In the genomic region with DNA sequence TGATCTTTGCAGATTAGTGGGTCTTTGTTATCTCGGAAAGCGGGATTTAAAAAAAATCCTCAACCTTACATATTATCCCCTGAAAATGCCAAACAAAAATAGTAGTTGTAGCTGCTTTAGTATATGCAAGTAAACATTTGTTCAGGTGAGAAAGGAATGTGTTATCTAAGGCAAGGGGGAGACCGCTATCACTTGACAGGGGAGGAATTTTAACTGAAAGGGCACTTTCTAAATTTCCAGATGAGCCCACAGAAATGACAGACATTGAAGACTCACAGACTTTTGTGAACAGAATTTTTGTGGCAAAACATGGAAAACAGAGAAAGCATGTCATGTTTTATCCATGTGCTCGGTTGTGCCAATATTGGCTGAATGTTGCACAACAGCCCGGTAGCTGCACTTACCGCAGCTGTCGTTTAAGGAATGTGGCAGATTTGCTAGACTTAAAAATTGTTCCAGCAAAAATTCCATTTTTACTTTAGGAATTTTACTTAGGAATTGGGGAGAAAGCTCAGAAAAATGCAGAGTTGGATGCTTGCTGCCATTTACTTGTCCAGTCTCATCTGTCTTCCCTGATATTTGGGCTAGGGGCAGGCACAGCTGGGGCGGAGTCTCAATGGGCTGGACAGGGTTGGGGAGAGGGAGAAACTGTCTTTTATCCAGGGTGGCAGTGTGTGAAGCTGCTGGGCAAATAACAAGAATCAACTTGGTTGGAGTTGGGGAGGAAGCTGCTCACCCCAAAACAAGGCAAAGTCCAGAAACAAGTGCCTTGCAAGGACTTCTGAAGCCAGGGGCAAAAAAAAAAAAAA, we compare ENCODE assay signal across 10 cellular contexts.
A peak's percentile ranks its signal among the peaks of the same experiment; 100 is the strongest.
DNase-seq lines count a peak whose midpoint lies in the region; FAIRE-seq and TF ChIP-seq lines count a peak whose summit lies in the region.
"Had no signal": no experiment of that assay in that cellular context is flagged by ENCODE, and none has a peak within 500 bp of the region (broad histone marks: within the 10 kb centered on the region; RNA-seq: fewer than 3 reads in every experiment).

No MANE protein-coding gene starts in this region.

- H3K27ac ChIP-seq in astrocyte (ENCODE audit: low read depth, low read length): peak overlapping the region; percentile 26

- H3K9ac ChIP-seq in astrocyte (ENCODE audit: low read length) (peak overlapping the region; percentile 27), skeletal muscle satellite cell (ENCODE audit: low read depth, low read length) (peak overlapping the region; percentile 29)

- H3K9me3 ChIP-seq in astrocyte (ENCODE audit: insufficient read depth, low read depth, low read length) (no peaks in the 10 kb centered on the region), skeletal muscle satellite cell (replicated peaks; ENCODE audit: low read length) (no peaks in the 10 kb centered on the region)

- H3K36me3 ChIP-seq in astrocyte (ENCODE audit: insufficient read depth, low read length): no peaks in the 10 kb centered on the region
- no peaks in the 10 kb centered on the region for H3K36me3 ChIP-seq in skeletal muscle satellite cell (ENCODE audit: insufficient read depth, low read length)

- H3K27ac Mint-ChIP-seq in astrocyte (ENCODE audit: unreplicated experiment): peak overlapping the region; percentile 62

- peak; percentile 99 for FAIRE-seq in astrocyte (lab: Jason Lieb, UNC)
- peak; percentile 77 for FAIRE-seq in islet of Langerhans (lab: Jason Lieb, UNC)

- H4K20me1 ChIP-seq in astrocyte (ENCODE audit: insufficient read depth, low read length): no peaks in the 10 kb centered on the region

- H3K4me1 Mint-ChIP-seq in astrocyte (ENCODE audit: low read depth, unreplicated experiment): peaks cover 14% of the 10 kb centered on the region

- H3K9me3 Mint-ChIP-seq in astrocyte (ENCODE audit: unreplicated experiment): no peaks in the 10 kb centered on the region

- DNase-seq in HT-29 (ENCODE audit: low spot score) (peak; percentile 41), astrocyte (ENCODE audit: low read depth) (peak; percentile 74), D341Med (ENCODE audit: low spot score) (no peak), COR-L47 (lab: John Stamatoyannopoulos, UW) (no peak)
- no peak for DNase-seq in stimulated activated naive CD4-positive, alpha-beta T cell (lab: John Stamatoyannopoulos, UW)
- no peak for DNase-seq in activated T-cell treated with anti-CD3 and anti-CD28 coated beads, Interleukin-2, amount 50 U/mL, for 48 hours
- DNase-seq: NCI-H82, substantia nigra had no signal

- TF ChIP-seq CTCF in astrocyte (IDR thresholded peaks at IDR 0.05; ENCODE audit: insufficient read depth, low read depth, low read length): no peak

- no peaks in the 10 kb centered on the region for H3K27me3 Mint-ChIP-seq in astrocyte (ENCODE audit: low read depth, unreplicated experiment)

- no peaks in the 10 kb centered on the region for H3K27me3 ChIP-seq in astrocyte (ENCODE audit: insufficient read depth, low read length)
- H3K27me3 ChIP-seq in skeletal muscle satellite cell (ENCODE audit: control insufficient read depth, insufficient read depth, low read length): no peaks in the 10 kb centered on the region

- H3K4me2 ChIP-seq in astrocyte (ENCODE audit: low read length) (peak overlapping the region; percentile 80), skeletal muscle satellite cell (ENCODE audit: low read length) (peak overlapping the region; percentile 56)

- H3K4me3 ChIP-seq in astrocyte (ENCODE audit: insufficient read depth, low read depth, low read length): no peak overlapping the region
- peak overlapping the region; percentile 31 for H3K4me3 ChIP-seq in skeletal muscle satellite cell (ENCODE audit: low read length)

- no peaks in the 10 kb centered on the region for H3K36me3 Mint-ChIP-seq in astrocyte (ENCODE audit: low read depth, unreplicated experiment)

- H2AFZ ChIP-seq in astrocyte (ENCODE audit: low read depth, low read length): no peak overlapping the region

- no peak overlapping the region for H3K4me3 Mint-ChIP-seq in astrocyte (ENCODE audit: unreplicated experiment)

- H3K4me1 ChIP-seq in astrocyte (ENCODE audit: insufficient read depth, low read length): peaks cover 20% of the 10 kb centered on the region
- H3K4me1 ChIP-seq in skeletal muscle satellite cell (ENCODE audit: control insufficient read depth, insufficient read depth, low read length): peaks cover 21% of the 10 kb centered on the region

- H3K79me2 ChIP-seq in astrocyte (ENCODE audit: insufficient read depth, low read length): no peaks in the 10 kb centered on the region

Comparison
In these comparisons a context has a peak if more than half of its experiments do, and no peak if none do; other contexts are left out.
1. DNase-seq: peak in HT-29 (single experiment) and astrocyte (single experiment); none in stimulated activated naive CD4-positive, alpha-beta T cell (0 of 6), activated T-cell treated with anti-CD3 and anti-CD28 coated beads, Interleukin-2, amount 50 U/mL, for 48 hours (0 of 2), D341Med (single experiment) and COR-L47 (single experiment).